Comparison of ENCODE assay signal across 13 cellular contexts in genomic region chr1:2018217-2019161, GRCh38. TPM values are rescaled to one million over a fixed set of nuclear protein-coding genes. Genes with fewer than 3 reads are reported as not detected.
DNase-seq lines count a peak whose midpoint lies in the region; ATAC-seq and TF ChIP-seq lines count a peak whose summit lies in the region.
"Had no signal": no experiment of that assay in that cellular context is flagged by ENCODE, and none has a peak within 500 bp of the region (broad histone marks: within the 10 kb centered on the region; RNA-seq: fewer than 3 reads in every experiment).

No MANE protein-coding gene starts in this region.

- H3K27me3 ChIP-seq in left ventricle myocardium inferior (ENCODE audit: low read depth): peaks cover 95% of the 10 kb centered on the region
- peaks cover 78% of the 10 kb centered on the region for H3K27me3 ChIP-seq in suprapubic skin

- H3K27me3 Mint-ChIP-seq in activated T-helper 17 cell treated with anti-CD3 and anti-CD28 coated beads, Interleukin-2, amount 50 U/mL, for 72 hours: peaks cover 36% of the 10 kb centered on the region
- H3K27me3 Mint-ChIP-seq in memory B cell: peaks cover 28% of the 10 kb centered on the region

- H3K4me3 ChIP-seq in left ventricle myocardium inferior: peak overlapping the region; percentile 14
- H3K4me3 ChIP-seq in suprapubic skin: peak overlapping the region; percentile 50

- H3K4me1 ChIP-seq in left ventricle myocardium inferior (peaks cover 13% of the 10 kb centered on the region), suprapubic skin (peaks cover 16% of the 10 kb centered on the region)

- H3K36me3 Mint-ChIP-seq in activated T-helper 17 cell treated with anti-CD3 and anti-CD28 coated beads, Interleukin-2, amount 50 U/mL, for 72 hours (ENCODE audit: low read depth): no peaks in the 10 kb centered on the region
- no peaks in the 10 kb centered on the region for H3K36me3 Mint-ChIP-seq in memory B cell

- no peak for ATAC-seq in Right ventricle myocardium superior (ENCODE audit: poor library complexity)
- ATAC-seq in activated T-helper 17 cell treated with anti-CD3 and anti-CD28 coated beads, Interleukin-2, amount 50 U/mL, for 72 hours (replicated peaks): no peak
- ATAC-seq in memory B cell (ENCODE audit: low read depth): no peak
- ATAC-seq in HG03045 (IDR thresholded peaks at IDR 0.05; ENCODE audit: unreplicated experiment): no peak
- no peak for ATAC-seq in HG03439 (IDR thresholded peaks at IDR 0.05; ENCODE audit: unreplicated experiment)
- ATAC-seq in GM21737 (IDR thresholded peaks at IDR 0.05; ENCODE audit: unreplicated experiment): no peak

- H3K4me3 Mint-ChIP-seq in activated T-helper 17 cell treated with anti-CD3 and anti-CD28 coated beads, Interleukin-2, amount 50 U/mL, for 72 hours: peak overlapping the region; percentile 29
- H3K4me3 Mint-ChIP-seq in memory B cell: peak overlapping the region; percentile 70

- 22% methylated on average over 27 of the region's 48 CpGs for WGBS in suprapubic skin

- H3K36me3 ChIP-seq in left ventricle myocardium inferior: no peaks in the 10 kb centered on the region
- H3K36me3 ChIP-seq in suprapubic skin: no peaks in the 10 kb centered on the region
- H3K36me3 ChIP-seq: upper lobe of left lung had no signal

- no peak for TF ChIP-seq EP300 in suprapubic skin (IDR thresholded peaks at IDR 0.05)

- TF ChIP-seq CTCF in left ventricle myocardium inferior (IDR thresholded peaks at IDR 0.05; ENCODE audit: borderline replicate concordance) (no peak), suprapubic skin (IDR thresholded peaks at IDR 0.05) (no peak)

- H3K27ac ChIP-seq in left ventricle myocardium inferior (replicated peaks): no peak overlapping the region
- no peak overlapping the region for H3K27ac ChIP-seq in suprapubic skin
- H3K27ac ChIP-seq: upper lobe of left lung had no signal

- no peaks in the 10 kb centered on the region for H3K9me3 Mint-ChIP-seq in activated T-helper 17 cell treated with anti-CD3 and anti-CD28 coated beads, Interleukin-2, amount 50 U/mL, for 72 hours
- H3K9me3 Mint-ChIP-seq in memory B cell: no peaks in the 10 kb centered on the region

- H3K9me3 ChIP-seq in left ventricle myocardium inferior (replicated peaks) (no peaks in the 10 kb centered on the region), suprapubic skin (no peaks in the 10 kb centered on the region)
- H3K9me3 ChIP-seq: SK-N-SH, upper lobe of left lung had no signal

- no peak for TF ChIP-seq POLR2A in suprapubic skin (IDR thresholded peaks at IDR 0.05)

- DNase-seq in left ventricle myocardium inferior: no peak
- no peak for DNase-seq in Right ventricle myocardium superior
- no peak for DNase-seq in memory B cell (ENCODE audit: low spot score in 2 of 2)
- DNase-seq in suprapubic skin (ENCODE audit: low spot score in 2 of 2): no peak
- DNase-seq: activated CD8-positive, alpha-beta memory T cell treated with anti-CD3 and anti-CD28 coated beads, Interleukin-2, amount 50 U/mL, for 4 hours; aorta had no signal

- no peak overlapping the region for H3K27ac Mint-ChIP-seq in activated T-helper 17 cell treated with anti-CD3 and anti-CD28 coated beads, Interleukin-2, amount 50 U/mL, for 72 hours
- H3K27ac Mint-ChIP-seq in memory B cell: no peak overlapping the region

- intact Hi-C loops in left ventricle myocardium inferior (cut with micrococcal nuclease): no loop called here
- intact Hi-C loops in Right ventricle myocardium superior (cut with DNase I): no loop called here

- no peaks in the 10 kb centered on the region for H3K4me1 Mint-ChIP-seq in activated T-helper 17 cell treated with anti-CD3 and anti-CD28 coated beads, Interleukin-2, amount 50 U/mL, for 72 hours
- H3K4me1 Mint-ChIP-seq in memory B cell: peaks cover 3% of the 10 kb centered on the region

RNA-seq across cellular contexts. Expression of gene GABRD, which starts 0.7 kb away (rescaled TPM):
- total RNA-seq in left ventricle myocardium inferior (0.41 TPM), Right ventricle myocardium superior (0.43 TPM), suprapubic skin (1 to 10 TPM in 2 of 4 donors, under 1 TPM in 1, not detected in 1; 0.52 to 1.7 (median 1.2) TPM)
- not detected for total RNA-seq in activated T-helper 17 cell treated with anti-CD3 and anti-CD28 coated beads, Interleukin-2, amount 50 U/mL, for 72 hours
- total RNA-seq: HT-29 had no signal

RNA-seq across cellular contexts. Expression of gene CFAP74, which starts 14.9 kb away (rescaled TPM):
- total RNA-seq in left ventricle myocardium inferior (not detected), Right ventricle myocardium superior (not detected), suprapubic skin (not detected)
- not detected for total RNA-seq in activated T-helper 17 cell treated with anti-CD3 and anti-CD28 coated beads, Interleukin-2, amount 50 U/mL, for 72 hours
- total RNA-seq: HT-29 had no signal

RNA-seq across cellular contexts. Expression of gene PRKCZ, which starts 31.7 kb away (rescaled TPM):
- total RNA-seq in left ventricle myocardium inferior (19.1 TPM), Right ventricle myocardium superior (13.5 TPM), suprapubic skin (10 to 100 TPM; 21.7 to 31.5 (median 25.4) TPM)
- total RNA-seq in activated T-helper 17 cell treated with anti-CD3 and anti-CD28 coated beads, Interleukin-2, amount 50 U/mL, for 72 hours: 10 to 100 TPM; 12.2 to 24.7 TPM
